ENCODE assay signal across 30 cellular contexts in the genomic region with DNA sequence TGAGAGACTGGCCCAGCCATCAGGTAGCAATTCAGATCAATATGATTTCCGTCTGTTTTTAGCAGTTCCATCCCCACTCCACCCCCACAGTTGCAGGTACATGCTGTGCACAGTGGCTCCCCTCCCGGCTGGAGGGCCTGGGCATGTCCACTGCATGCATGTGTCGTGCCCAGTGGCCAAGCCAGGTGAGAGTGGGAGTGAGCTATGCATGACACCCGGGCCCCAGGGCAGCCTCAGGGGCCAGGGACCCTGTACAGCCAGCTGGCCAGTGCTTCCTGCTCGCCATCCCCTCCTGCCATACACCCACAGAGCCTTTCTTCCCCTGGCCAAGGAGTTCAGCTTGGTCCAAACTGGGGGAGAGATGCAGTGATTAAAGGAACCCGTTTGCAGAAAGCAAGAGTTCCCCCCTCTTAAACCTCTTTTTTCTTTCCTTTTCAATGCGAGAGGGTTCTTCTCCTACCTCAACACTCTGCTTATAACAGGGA.
"Had no signal": no experiment of that assay in that cellular context is flagged by ENCODE, and none has a peak within 500 bp of the region (broad histone marks: within the 10 kb centered on the region; RNA-seq: fewer than 3 reads in every experiment).

No MANE protein-coding gene starts in this region.

- H3K36me3 ChIP-seq: brain microvascular endothelial cell, gastrocnemius medialis, heart right ventricle had no signal

- H3K9me3 Mint-ChIP-seq: activated CD4-positive, alpha-beta memory T cell treated with anti-CD3 and anti-CD28 coated beads for 36 hours; activated CD4-positive, alpha-beta T cell treated with anti-CD3 and anti-CD28 coated beads, Interleukin-2, amount 10 ng/mL, durations not matched to agents 24 days and 14 days; activated T-cell treated with anti-CD3 and anti-CD28 coated beads, Interleukin-2, amount 50 U/mL, for 4 hours; central memory CD8-positive, alpha-beta T cell; T-helper 2 cell treated with Interferon-gamma antibody and Interleukin-4, amounts not matched to agents 5 μg/mL and 100 μg/mL, for 36 hours had no signal

- H3K4me1 Mint-ChIP-seq: activated CD4-positive, alpha-beta T cell treated with anti-CD3 and anti-CD28 coated beads for 36 hours; activated CD4-positive, alpha-beta T cell treated with anti-CD3 and anti-CD28 coated beads, Interleukin-2, amount 10 ng/mL, durations not matched to agents 24 days and 14 days; activated T-helper 17 cell treated with anti-CD3 and anti-CD28 coated beads, Interleukin-2, amount 50 U/mL, for 72 hours; central memory CD8-positive, alpha-beta T cell; endodermal cell; T-helper 17 cell had no signal

- H3K4me3 Mint-ChIP-seq: activated CD4-positive, alpha-beta memory T cell treated with anti-CD3 and anti-CD28 coated beads for 36 hours; activated CD4-positive, alpha-beta T cell treated with anti-CD3 and anti-CD28 coated beads for 36 hours; activated CD4-positive, alpha-beta T cell treated with anti-CD3 and anti-CD28 coated beads, Interleukin-2, amount 10 ng/mL, durations not matched to agents 24 days and 14 days; activated naive CD8-positive, alpha-beta T cell; activated T-cell treated with anti-CD3 and anti-CD28 coated beads, Interleukin-2, amount 50 U/mL, for 4 hours; activated T-helper 17 cell treated with anti-CD3 and anti-CD28 coated beads, Interleukin-2, amount 50 U/mL, for 72 hours; central memory CD8-positive, alpha-beta T cell; dendritic cell treated with granulocyte-macrophage colony-stimulating factor and Interleukin-4, amounts not matched to agents 40 ng/mL and 50 ng/mL, for 4 days; endodermal cell; T-helper 17 cell; T-helper 2 cell treated with Interferon-gamma antibody and Interleukin-4, amounts not matched to agents 5 μg/mL and 100 μg/mL, for 36 hours had no signal

- H3K4me1 ChIP-seq: foreskin keratinocyte, gastrocnemius medialis, heart right ventricle had no signal

- H3K4me3 ChIP-seq: coronary artery, dorsolateral prefrontal cortex, gastrocnemius medialis, heart right ventricle had no signal

- H3K27me3 Mint-ChIP-seq: activated CD4-positive, alpha-beta T cell treated with anti-CD3 and anti-CD28 coated beads for 36 hours; activated CD4-positive, alpha-beta T cell treated with anti-CD3 and anti-CD28 coated beads, Interleukin-2, amount 10 ng/mL, durations not matched to agents 24 days and 14 days; activated naive CD8-positive, alpha-beta T cell; dendritic cell treated with granulocyte-macrophage colony-stimulating factor and Interleukin-4, amounts not matched to agents 40 ng/mL and 50 ng/mL, for 4 days had no signal

- H3K27ac ChIP-seq: brain microvascular endothelial cell, coronary artery, dorsolateral prefrontal cortex, foreskin keratinocyte, gastrocnemius medialis, heart right ventricle had no signal

- H3K9me3 ChIP-seq: gastrocnemius medialis had no signal

- ATAC-seq: activated CD4-positive, alpha-beta T cell treated with anti-CD3 and anti-CD28 coated beads for 36 hours; activated T-cell treated with anti-CD3 and anti-CD28 coated beads, Interleukin-2, amount 50 U/mL, for 4 hours; activated T-helper 17 cell treated with anti-CD3 and anti-CD28 coated beads, Interleukin-2, amount 50 U/mL, for 72 hours; esophagus mucosa; foreskin keratinocyte; gastrocnemius medialis; heart right ventricle; T-helper 17 cell had no signal

- H3K27me3 ChIP-seq: brain microvascular endothelial cell, foreskin keratinocyte, gastrocnemius medialis had no signal

- H3K36me3 Mint-ChIP-seq: activated CD4-positive, alpha-beta memory T cell treated with anti-CD3 and anti-CD28 coated beads for 36 hours; activated naive CD8-positive, alpha-beta T cell had no signal

- DNase-seq: activated CD4-positive, alpha-beta memory T cell treated with anti-CD3 and anti-CD28 coated beads for 36 hours; activated CD4-positive, alpha-beta T cell treated with anti-CD3 and anti-CD28 coated beads for 36 hours; activated CD4-positive, CD25-positive, alpha-beta regulatory T cell; activated CD4-positive, CD25-positive, alpha-beta regulatory T cell treated with anti-CD3 and anti-CD28 coated beads, Interleukin-2, amount 50 U/mL, for 72 hours; activated CD8-positive, alpha-beta memory T cell treated with anti-CD3 and anti-CD28 coated beads for 24 hours; activated effector memory CD4-positive, alpha-beta T cell treated with Interleukin-2 at 50 U/mL for 16 hours; activated gamma-delta T cell treated with Interleukin-2 at 50 U/mL for 16 hours; activated naive CD4-positive, alpha-beta T cell treated with anti-CD3 and anti-CD28 coated beads, Interleukin-2, amount 50 U/mL, for 16 hours; activated naive CD4-positive, alpha-beta T cell treated with Interleukin-2 at 50 U/mL for 16 hours; activated T-cell treated with anti-CD3 and anti-CD28 coated beads, Interleukin-2, amount 50 U/mL, for 4 hours; amniotic stem cell; anterior cingulate cortex; brain microvascular endothelial cell; dorsolateral prefrontal cortex; effector memory CD4-positive, alpha-beta T cell; endodermal cell; foreskin keratinocyte; gastrocnemius medialis; heart right ventricle; T-helper 1 cell; T-helper 17 cell; T1000 had no signal

- H3K27ac Mint-ChIP-seq: activated CD4-positive, alpha-beta memory T cell treated with anti-CD3 and anti-CD28 coated beads for 36 hours; activated CD4-positive, alpha-beta T cell treated with anti-CD3 and anti-CD28 coated beads for 36 hours; activated CD4-positive, alpha-beta T cell treated with anti-CD3 and anti-CD28 coated beads, Interleukin-2, amount 10 ng/mL, durations not matched to agents 24 days and 14 days; activated naive CD8-positive, alpha-beta T cell; activated T-helper 17 cell treated with anti-CD3 and anti-CD28 coated beads, Interleukin-2, amount 50 U/mL, for 72 hours; dendritic cell treated with granulocyte-macrophage colony-stimulating factor and Interleukin-4, amounts not matched to agents 40 ng/mL and 50 ng/mL, for 4 days; endodermal cell; T-helper 17 cell; T-helper 2 cell treated with Interferon-gamma antibody and Interleukin-4, amounts not matched to agents 5 μg/mL and 100 μg/mL, for 36 hours had no signal
